1 cellular context compared by ENCODE assay signal in the genomic region with DNA sequence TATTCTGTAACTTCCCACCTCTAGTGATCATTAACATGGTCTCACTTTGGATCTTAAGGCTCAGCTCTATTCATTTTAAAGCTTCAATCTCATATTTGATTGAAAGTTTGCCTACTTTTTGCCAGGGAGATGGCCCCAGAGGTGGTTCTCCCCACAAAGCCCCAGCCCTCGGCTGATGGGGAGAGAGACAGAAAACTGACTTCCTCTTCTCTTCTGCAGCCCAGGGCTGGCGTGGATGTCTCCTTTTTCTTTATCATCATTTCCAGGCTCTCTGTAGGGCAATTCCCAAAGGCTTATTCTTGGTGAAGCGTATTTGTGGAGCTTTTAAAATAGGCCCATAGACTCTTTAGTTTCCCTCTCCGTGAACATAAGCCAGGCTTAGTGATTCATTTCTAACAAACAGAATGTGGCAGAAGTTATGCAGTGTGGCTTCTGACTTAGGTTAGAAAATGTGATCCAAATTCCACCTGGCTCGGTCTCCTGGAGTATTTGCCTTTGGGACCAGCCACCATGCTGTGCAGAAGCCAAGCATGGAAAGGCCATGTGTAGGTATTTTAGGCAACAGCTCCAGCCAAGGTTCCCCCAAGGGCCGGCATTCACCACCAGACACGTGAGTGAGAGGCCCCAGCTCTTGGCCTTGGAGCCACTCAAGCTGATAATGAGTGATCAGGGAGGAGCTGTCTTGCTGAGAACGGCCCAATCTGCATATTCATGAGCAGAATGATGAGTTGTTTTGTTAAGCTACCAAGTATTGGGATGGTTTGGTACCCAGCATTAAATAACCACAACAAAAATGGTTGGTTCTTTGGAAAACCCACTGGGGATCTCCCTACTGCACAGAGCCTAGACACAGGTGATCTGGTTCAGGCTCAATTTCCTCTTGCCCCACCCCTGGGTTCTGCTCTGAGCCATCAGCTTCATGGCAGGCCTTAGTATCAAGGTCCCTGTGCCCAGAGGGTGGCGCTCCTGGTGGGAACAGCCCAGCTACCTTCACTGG.
TF ChIP-seq lines count a peak whose summit lies in the region.

No MANE protein-coding gene starts in this region.

TF ChIP-seq in GM12878, 131 proteins besides CTCF, POLR2A, EP300 and RAD21 (continued from another document):
- TF ChIP-seq HSF1 (IDR thresholded peaks at IDR 0.05; ENCODE audit: low read depth, low read length) = no peak
- TF ChIP-seq KAT2A (conservative IDR thresholded peaks at IDR 0.05; ENCODE audit: control insufficient read depth, low read depth, low read length) = no peak
- TF ChIP-seq SPI1 (IDR thresholded peaks at IDR 0.05; ENCODE audit: borderline replicate concordance, insufficient read depth, low read depth, low read length) = peak; percentile 40; the same call in 1 of the 2 replicates
- TF ChIP-seq BHLHE40 (IDR thresholded peaks at IDR 0.05; ENCODE audit: borderline replicate concordance in 1 of 2, low read depth in 2 of 2, low read length in 1 of 2) = peak; percentile 69 to 71; a peak in 3 of 4 replicates
- no peak for TF ChIP-seq BCL3 (IDR thresholded peaks at IDR 0.05; ENCODE audit: borderline replicate concordance, insufficient read depth, low read depth, low read length, poor library complexity, severe bottlenecking)
- no peak for TF ChIP-seq ZBED1 (IDR thresholded peaks at IDR 0.05; ENCODE audit: borderline replicate concordance)
- no peak for TF ChIP-seq NFYA (IDR thresholded peaks at IDR 0.05; ENCODE audit: borderline replicate concordance, low read depth, low read length)
- peak; percentile 91 for TF ChIP-seq POU2F2 (IDR thresholded peaks at IDR 0.05; ENCODE audit: borderline replicate concordance, low read depth, low read length)
- TF ChIP-seq SKIL (IDR thresholded peaks at IDR 0.05; ENCODE audit: low read depth, poor library complexity, severe bottlenecking) = no peak
- no peak for TF ChIP-seq TCF12 (IDR thresholded peaks at IDR 0.05; ENCODE audit: low read depth, low read length)
- TF ChIP-seq NRF1 (conservative IDR thresholded peaks at IDR 0.05; ENCODE audit: low read depth, low read length) = no peak
- TF ChIP-seq RUNX3 (IDR thresholded peaks at IDR 0.05; ENCODE audit: low read length) = peak; percentile 44; the same call in 1 of the 2 replicates
- TF ChIP-seq GATAD2B (conservative IDR thresholded peaks at IDR 0.05; ENCODE audit: low read depth) = no peak
- TF ChIP-seq ZNF622 (IDR thresholded peaks at IDR 0.05) = no peak
- TF ChIP-seq MAX (IDR thresholded peaks at IDR 0.05; ENCODE audit: low read depth, low read length) = no peak
- 0 out of 2 replicates have a peak, but pooled peaks have one; percentile 35 for TF ChIP-seq EED (IDR thresholded peaks at IDR 0.05; ENCODE audit: low read depth)
